Comparison of ENCODE assay signal across 1 cellular context in the genomic region with DNA sequence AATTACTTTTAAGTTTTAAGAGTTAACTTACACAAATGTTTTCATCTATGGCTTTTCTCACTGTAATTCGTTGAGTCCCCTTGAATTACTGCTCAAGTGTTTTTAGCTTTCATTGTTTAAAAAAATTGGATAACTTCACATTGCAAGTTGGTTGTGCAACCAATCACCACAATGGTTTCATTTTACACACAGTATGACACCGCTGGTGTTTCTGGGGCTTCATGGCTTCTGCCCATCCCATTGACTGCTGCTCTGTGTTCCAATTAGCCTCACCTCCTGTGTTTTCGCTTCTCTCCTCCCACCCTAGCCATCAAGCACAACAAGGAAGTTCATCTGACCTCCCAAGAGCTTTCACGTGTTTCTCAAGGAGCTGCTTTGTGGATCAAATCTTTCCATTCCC.
TF ChIP-seq lines count a peak whose summit lies in the region.

No MANE protein-coding gene starts in this region.

TF ChIP-seq in GM12878, 131 proteins besides CTCF, POLR2A, EP300 and RAD21 (continued from another document):
- TF ChIP-seq CEBPZ (IDR thresholded peaks at IDR 0.05; ENCODE audit: low read depth, low read length) (no peak), TCF3 (IDR thresholded peaks at IDR 0.05; ENCODE audit: borderline replicate concordance, insufficient read depth, low read depth, low read length) (no peak), ZZZ3 (IDR thresholded peaks at IDR 0.05; ENCODE audit: control insufficient read depth, insufficient read length, low read depth) (no peak), NBN (IDR thresholded peaks at IDR 0.05) (no peak), SPI1 (IDR thresholded peaks at IDR 0.05; ENCODE audit: borderline replicate concordance, insufficient read depth, low read depth, low read length) (no peak), TCF7 (IDR thresholded peaks at IDR 0.05; ENCODE audit: borderline replicate concordance) (no peak), KAT2A (conservative IDR thresholded peaks at IDR 0.05; ENCODE audit: control insufficient read depth, low read depth, low read length) (no peak), CREB1 (IDR thresholded peaks at IDR 0.05; ENCODE audit: low read depth) (no peak)
- TF ChIP-seq, protein P1, sequence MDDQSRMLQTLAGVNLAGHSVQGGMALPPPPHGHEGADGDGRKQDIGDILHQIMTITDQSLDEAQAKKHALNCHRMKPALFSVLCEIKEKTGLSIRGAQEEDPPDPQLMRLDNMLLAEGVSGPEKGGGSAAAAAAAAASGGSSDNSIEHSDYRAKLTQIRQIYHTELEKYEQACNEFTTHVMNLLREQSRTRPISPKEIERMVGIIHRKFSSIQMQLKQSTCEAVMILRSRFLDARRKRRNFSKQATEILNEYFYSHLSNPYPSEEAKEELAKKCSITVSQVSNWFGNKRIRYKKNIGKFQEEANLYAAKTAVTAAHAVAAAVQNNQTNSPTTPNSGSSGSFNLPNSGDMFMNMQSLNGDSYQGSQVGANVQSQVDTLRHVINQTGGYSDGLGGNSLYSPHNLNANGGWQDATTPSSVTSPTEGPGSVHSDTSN (IDR thresholded peaks at IDR 0.05; ENCODE audit: insufficient replicate concordance, low read depth, low read length) = no peak
- TF ChIP-seq, protein P2, sequence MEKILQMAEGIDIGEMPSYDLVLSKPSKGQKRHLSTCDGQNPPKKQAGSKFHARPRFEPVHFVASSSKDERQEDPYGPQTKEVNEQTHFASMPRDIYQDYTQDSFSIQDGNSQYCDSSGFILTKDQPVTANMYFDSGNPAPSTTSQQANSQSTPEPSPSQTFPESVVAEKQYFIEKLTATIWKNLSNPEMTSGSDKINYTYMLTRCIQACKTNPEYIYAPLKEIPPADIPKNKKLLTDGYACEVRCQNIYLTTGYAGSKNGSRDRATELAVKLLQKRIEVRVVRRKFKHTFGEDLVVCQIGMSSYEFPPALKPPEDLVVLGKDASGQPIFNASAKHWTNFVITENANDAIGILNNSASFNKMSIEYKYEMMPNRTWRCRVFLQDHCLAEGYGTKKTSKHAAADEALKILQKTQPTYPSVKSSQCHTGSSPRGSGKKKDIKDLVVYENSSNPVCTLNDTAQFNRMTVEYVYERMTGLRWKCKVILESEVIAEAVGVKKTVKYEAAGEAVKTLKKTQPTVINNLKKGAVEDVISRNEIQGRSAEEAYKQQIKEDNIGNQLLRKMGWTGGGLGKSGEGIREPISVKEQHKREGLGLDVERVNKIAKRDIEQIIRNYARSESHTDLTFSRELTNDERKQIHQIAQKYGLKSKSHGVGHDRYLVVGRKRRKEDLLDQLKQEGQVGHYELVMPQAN (conservative IDR thresholded peaks at IDR 0.05) = no peak
- TF ChIP-seq, protein P3, sequence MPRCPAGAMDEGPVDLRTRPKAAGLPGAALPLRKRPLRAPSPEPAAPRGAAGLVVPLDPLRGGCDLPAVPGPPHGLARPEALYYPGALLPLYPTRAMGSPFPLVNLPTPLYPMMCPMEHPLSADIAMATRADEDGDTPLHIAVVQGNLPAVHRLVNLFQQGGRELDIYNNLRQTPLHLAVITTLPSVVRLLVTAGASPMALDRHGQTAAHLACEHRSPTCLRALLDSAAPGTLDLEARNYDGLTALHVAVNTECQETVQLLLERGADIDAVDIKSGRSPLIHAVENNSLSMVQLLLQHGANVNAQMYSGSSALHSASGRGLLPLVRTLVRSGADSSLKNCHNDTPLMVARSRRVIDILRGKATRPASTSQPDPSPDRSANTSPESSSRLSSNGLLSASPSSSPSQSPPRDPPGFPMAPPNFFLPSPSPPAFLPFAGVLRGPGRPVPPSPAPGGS (IDR thresholded peaks at IDR 0.05; ENCODE audit: borderline replicate concordance, insufficient read depth, low read depth, low read length, poor library complexity, severe bottlenecking) = no peak
